ENCODE assay signal across 25 cellular contexts in the genomic region with DNA sequence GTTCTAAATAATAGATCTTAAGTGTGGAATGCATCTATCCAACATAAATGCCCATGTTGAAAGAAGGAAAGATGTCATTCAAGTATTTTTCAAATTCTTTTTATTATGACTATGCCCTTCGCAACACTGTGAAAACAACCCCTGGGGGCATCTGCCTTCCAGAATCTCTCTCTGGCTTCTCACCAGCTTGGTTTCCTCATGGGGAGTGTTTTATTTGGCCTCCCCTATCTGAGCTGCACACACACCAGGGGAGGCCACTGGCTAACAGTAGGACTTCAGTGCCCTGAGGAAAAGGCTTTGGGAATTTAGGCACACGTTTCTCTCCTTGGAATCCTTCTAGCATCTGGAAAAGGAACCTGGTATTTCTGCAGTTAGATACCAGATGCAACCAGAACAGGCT.
A peak's percentile ranks its signal among the peaks of the same experiment; 100 is the strongest.
DNase-seq lines count a peak whose midpoint lies in the region; ATAC-seq, FAIRE-seq and TF ChIP-seq lines count a peak whose summit lies in the region.
"Had no signal": no experiment of that assay in that cellular context is flagged by ENCODE, and none has a peak within 500 bp of the region (broad histone marks: within the 10 kb centered on the region; RNA-seq: fewer than 3 reads in every experiment).

No MANE protein-coding gene starts in this region.

- H3K27me3 Mint-ChIP-seq in chondrocyte (ENCODE audit: low read depth) = no peaks in the 10 kb centered on the region
- H3K27me3 Mint-ChIP-seq: activated naive CD8-positive, alpha-beta T cell treated with anti-CD3 and anti-CD28 coated beads, Interleukin-2, amount 50 U/mL, for 24 hours; stimulated activated naive B cell treated with anti-CD40 and anti-IgM and Interleukin-4, amounts not matched to agents 10 μg/mL and 1 μg/mL and 100 μg/mL, for 72 hours had no signal

- H3K4me2 ChIP-seq in keratinocyte (ENCODE audit: control insufficient read depth, extremely low read depth, insufficient read depth, low read depth, low read length) = peak overlapping the region; percentile 74
- H3K4me2 ChIP-seq: GM23338 had no signal

- H3K9me3 ChIP-seq in keratinocyte (ENCODE audit: control insufficient read depth, low read depth, low read length) (no peaks in the 10 kb centered on the region), upper lobe of left lung (no peaks in the 10 kb centered on the region)
- H3K9me3 ChIP-seq: psoas muscle had no signal

- no peaks in the 10 kb centered on the region for H3K79me2 ChIP-seq in keratinocyte (ENCODE audit: control insufficient read depth, insufficient read depth, low read length)

- no peak for ATAC-seq in GM19023 (IDR thresholded peaks at IDR 0.05; ENCODE audit: unreplicated experiment)
- no peak for ATAC-seq in upper lobe of left lung (ENCODE audit: low FRiP score in 2 of 2)
- ATAC-seq: activated CD8-positive, alpha-beta T cell treated with anti-CD3 and anti-CD28 coated beads, Interleukin-2, amount 10 ng/mL, durations not matched to agents 7 days and 5 days; activated naive CD8-positive, alpha-beta T cell treated with anti-CD3 and anti-CD28 coated beads, Interleukin-2, amount 50 U/mL, for 24 hours; GM23338; natural killer cell; Panc1; psoas muscle; stimulated activated naive B cell treated with anti-CD40 and anti-IgM and Interleukin-4, amounts not matched to agents 10 μg/mL and 1 μg/mL and 100 μg/mL, for 72 hours had no signal

- peaks cover 52% of the 10 kb centered on the region for H3K4me1 Mint-ChIP-seq in chondrocyte (ENCODE audit: low read depth)
- H3K4me1 Mint-ChIP-seq: activated naive CD8-positive, alpha-beta T cell treated with anti-CD3 and anti-CD28 coated beads, Interleukin-2, amount 50 U/mL, for 24 hours; CD4-positive, CD25-positive, alpha-beta regulatory T cell; IgD-negative memory B cell; stimulated activated naive B cell treated with anti-CD40 and anti-IgM and Interleukin-4, amounts not matched to agents 10 μg/mL and 1 μg/mL and 100 μg/mL, for 72 hours had no signal

- peak overlapping the region; percentile 66 for H3K27ac Mint-ChIP-seq in chondrocyte (ENCODE audit: unreplicated experiment)
- H3K27ac Mint-ChIP-seq: activated CD8-positive, alpha-beta T cell treated with anti-CD3 and anti-CD28 coated beads, Interleukin-2, amount 10 ng/mL, durations not matched to agents 7 days and 5 days; activated naive CD8-positive, alpha-beta T cell treated with anti-CD3 and anti-CD28 coated beads, Interleukin-2, amount 50 U/mL, for 24 hours; CD4-positive, CD25-positive, alpha-beta regulatory T cell; endodermal cell; GM23338; IgD-negative memory B cell; natural killer cell; stimulated activated naive B cell treated with anti-CD40 and anti-IgM and Interleukin-4, amounts not matched to agents 10 μg/mL and 1 μg/mL and 100 μg/mL, for 72 hours had no signal

- H3K36me3 Mint-ChIP-seq in chondrocyte (ENCODE audit: low read depth) = no peaks in the 10 kb centered on the region
- H3K36me3 Mint-ChIP-seq: CD4-positive, CD25-positive, alpha-beta regulatory T cell; IgD-negative memory B cell; natural killer cell; stimulated activated naive B cell treated with anti-CD40 and anti-IgM and Interleukin-4, amounts not matched to agents 10 μg/mL and 1 μg/mL and 100 μg/mL, for 72 hours had no signal

- FAIRE-seq in keratinocyte (lab: Jason Lieb, UNC) = peak; percentile 67
- FAIRE-seq: urothelium cell line had no signal

- no peaks in the 10 kb centered on the region for H3K9me1 ChIP-seq in keratinocyte (ENCODE audit: control insufficient read depth, extremely low read depth, insufficient read depth, low read length)

- dilution Hi-C loops in keratinocyte (cut with MboI; ENCODE audit: extremely low pct_ligation_motif_present, low sequenced_read_pairs) = no loop called here

- TF ChIP-seq CTCF in 22Rv1 (IDR thresholded peaks at IDR 0.05) = no peak
- no peak for TF ChIP-seq CTCF in chondrocyte (IDR thresholded peaks at IDR 0.05)
- no peak for TF ChIP-seq CTCF in keratinocyte (optimal IDR thresholded peaks at IDR 0.05 in 1 of 3, IDR thresholded peaks at IDR 0.05 in 1 of 3, conservative IDR thresholded peaks at IDR 0.05 in 1 of 3; ENCODE audit: extremely low read depth in 1 of 3, insufficient read depth in 2 of 3, low read length in 3 of 3)
- no peak for TF ChIP-seq CTCF in upper lobe of left lung (IDR thresholded peaks at IDR 0.05)

- no peak for TF ChIP-seq EP300 in upper lobe of left lung (IDR thresholded peaks at IDR 0.05)

- no peaks in the 10 kb centered on the region for H3K9me3 Mint-ChIP-seq in chondrocyte (ENCODE audit: low read depth)
- H3K9me3 Mint-ChIP-seq: activated naive CD8-positive, alpha-beta T cell treated with anti-CD3 and anti-CD28 coated beads, Interleukin-2, amount 50 U/mL, for 24 hours; endodermal cell; GM23338; IgD-negative memory B cell; natural killer cell; stimulated activated naive B cell treated with anti-CD40 and anti-IgM and Interleukin-4, amounts not matched to agents 10 μg/mL and 1 μg/mL and 100 μg/mL, for 72 hours had no signal

- H3K4me1 ChIP-seq in keratinocyte (ENCODE audit: control insufficient read depth, extremely low read depth, insufficient read depth, low read length) = peaks cover 41% of the 10 kb centered on the region
- H3K4me1 ChIP-seq in upper lobe of left lung = peaks cover 0 to 30% (median 11%) of the 10 kb centered on the region in 4 donors

- no peak overlapping the region for H3K4me3 Mint-ChIP-seq in chondrocyte (ENCODE audit: unreplicated experiment)
- H3K4me3 Mint-ChIP-seq: activated CD8-positive, alpha-beta T cell treated with anti-CD3 and anti-CD28 coated beads, Interleukin-2, amount 10 ng/mL, durations not matched to agents 7 days and 5 days; activated naive CD8-positive, alpha-beta T cell treated with anti-CD3 and anti-CD28 coated beads, Interleukin-2, amount 50 U/mL, for 24 hours; CD4-positive, CD25-positive, alpha-beta regulatory T cell; endodermal cell; GM23338; IgD-negative memory B cell; natural killer cell; stimulated activated naive B cell treated with anti-CD40 and anti-IgM and Interleukin-4, amounts not matched to agents 10 μg/mL and 1 μg/mL and 100 μg/mL, for 72 hours had no signal

- DNase-seq in NCI-H460 (ENCODE audit: extremely low read depth, low read depth) = peak; percentile 56
- DNase-seq in chondrocyte (ENCODE audit: low spot score) = no peak
- DNase-seq in keratinocyte (ENCODE audit: low read depth, low spot score) = no peak
- no peak for DNase-seq in NK-92 treated with Interleukin-12 subunit alpha and Interleukin-12 subunit beta, amount 100 ng/mL, for 24 hours (lab: John Stamatoyannopoulos, UW)
- no peak for DNase-seq in retina
- DNase-seq in upper lobe of left lung = no peak
- DNase-seq: ACHN; activated CD8-positive, alpha-beta T cell treated with anti-CD3 and anti-CD28 coated beads, Interleukin-2, amount 10 ng/mL, durations not matched to agents 7 days and 5 days; activated naive CD8-positive, alpha-beta T cell treated with anti-CD3 and anti-CD28 coated beads, Interleukin-2, amount 50 U/mL, for 24 hours; CD4-positive, CD25-positive, alpha-beta regulatory T cell; cerebellar nuclear complex; endodermal cell; natural killer cell; NCI-H748 treated with DMSO at 0.1 percent for 48 hours; psoas muscle; stimulated activated CD4-positive, alpha-beta T cell treated with anti-CD3 and anti-CD28 coated beads, Interleukin-15, amount 100 ng/mL, for 24 hours; stimulated activated naive B cell treated with anti-CD40 and anti-IgM and Interleukin-4, amounts not matched to agents 10 μg/mL and 1 μg/mL and 100 μg/mL, for 72 hours; WERI-Rb-1 had no signal

- H3K27ac ChIP-seq in 22Rv1 (peak overlapping the region; percentile 69), keratinocyte (ENCODE audit: control insufficient read depth, insufficient read depth, low read length) (peak overlapping the region; percentile 63), upper lobe of left lung (no peak overlapping the region)
- H3K27ac ChIP-seq: WERI-Rb-1 had no signal

- peak overlapping the region; percentile 24 for H3K9ac ChIP-seq in keratinocyte (ENCODE audit: control insufficient read depth, extremely low read depth, insufficient read depth, low read length)

- 77 to 93% methylated on average over 2 of the region's 2 CpGs for WGBS in upper lobe of left lung, 2 donors

- H3K27me3 ChIP-seq in keratinocyte (ENCODE audit: control insufficient read depth, extremely low read depth, insufficient read depth, low read length) (no peaks in the 10 kb centered on the region), upper lobe of left lung (no peaks in the 10 kb centered on the region)

- H3K36me3 ChIP-seq in keratinocyte (ENCODE audit: control insufficient read depth in 2 of 2, extremely low read depth in 1 of 2, insufficient read depth in 2 of 2, low read length in 2 of 2) = peaks cover 2 to 7% of the 10 kb centered on the region in 2 experiments
- H3K36me3 ChIP-seq in upper lobe of left lung = peaks cover 0 to 3% (median 2%) of the 10 kb centered on the region in 4 donors
- H3K36me3 ChIP-seq: WERI-Rb-1 had no signal

- H3K4me3 ChIP-seq in keratinocyte (ENCODE audit: control insufficient read depth in 2 of 3, extremely low read depth in 1 of 3, insufficient read depth in 2 of 3, low read depth in 1 of 3, low read length in 3 of 3) = peak overlapping the region in 2 of 3 experiments; percentile 6 to 20
- H3K4me3 ChIP-seq in upper lobe of left lung = no peak overlapping the region
- H3K4me3 ChIP-seq: GM23338, lung, psoas muscle had no signal

- H4K20me1 ChIP-seq in keratinocyte (ENCODE audit: control insufficient read depth, extremely low read depth, insufficient read depth, low read length) = no peaks in the 10 kb centered on the region

- no peak for TF ChIP-seq POLR2A in upper lobe of left lung (IDR thresholded peaks at IDR 0.05)

- H2AFZ ChIP-seq in keratinocyte (ENCODE audit: control insufficient read depth, low read length) = no peak overlapping the region
- H2AFZ ChIP-seq: GM23338 had no signal

Comparison
In these comparisons a context has a peak if more than half of its experiments do, and no peak if none do; other contexts are left out.
1. H3K27ac ChIP-seq: peak in 22Rv1 (single experiment) and keratinocyte (single experiment); none in upper lobe of left lung (0 of 4).
2. H3K4me3 ChIP-seq: peak in keratinocyte (2 of 3); none in upper lobe of left lung (0 of 4).